In the genomic region with DNA sequence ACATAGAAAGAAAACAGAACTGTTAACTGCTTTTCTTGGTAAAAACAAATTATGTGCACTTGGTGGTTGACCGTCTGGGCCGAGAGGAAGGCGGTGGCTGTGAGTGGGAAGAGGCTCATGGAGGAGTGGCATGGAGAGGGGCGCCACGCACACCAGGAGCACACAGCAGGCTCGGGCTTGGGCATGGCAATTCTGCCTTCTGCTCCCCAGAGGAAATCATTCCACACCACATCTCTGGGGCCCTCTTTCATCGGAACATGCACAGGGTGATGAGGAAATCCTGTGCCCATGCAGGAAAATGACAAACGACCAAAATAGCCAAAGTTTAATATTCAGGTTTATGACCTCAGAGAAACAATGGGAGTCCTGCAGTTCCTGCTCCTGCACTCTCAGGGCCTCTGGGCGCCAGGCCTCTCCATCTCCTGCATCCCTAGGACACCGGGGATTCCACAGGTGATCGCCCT, we compare ENCODE assay signal across 23 cellular contexts. TPM values are rescaled to one million over a fixed set of nuclear protein-coding genes. Genes with fewer than 3 reads are reported as not detected.
DNase-seq lines count a peak whose midpoint lies in the region; ATAC-seq, FAIRE-seq and TF ChIP-seq lines count a peak whose summit lies in the region.
"Had no signal": no experiment of that assay in that cellular context is flagged by ENCODE, and none has a peak within 500 bp of the region (broad histone marks: within the 10 kb centered on the region; RNA-seq: fewer than 3 reads in every experiment).

No MANE protein-coding gene starts in this region.

- H3K27me3 ChIP-seq in endothelial cell of umbilical vein (ENCODE audit: control insufficient read depth in 2 of 2, insufficient read depth in 2 of 2, low read length in 2 of 2) (no peaks in the 10 kb centered on the region), trophoblast cell (ENCODE audit: insufficient read depth, low read length) (no peaks in the 10 kb centered on the region)
- H3K27me3 ChIP-seq: cardiac muscle cell, dorsolateral prefrontal cortex, gastrocnemius medialis, SJSA1, suprapubic skin had no signal

- no peak overlapping the region for H3K4me3 ChIP-seq in endothelial cell of umbilical vein (replicated peaks in 1 of 3; ENCODE audit: insufficient read depth in 1 of 3, low read depth in 1 of 3, low read length in 3 of 3)
- H3K4me3 ChIP-seq in trophoblast cell (ENCODE audit: low read depth, low read length): no peak overlapping the region
- H3K4me3 ChIP-seq: cardiac muscle cell, dorsolateral prefrontal cortex, gastrocnemius medialis, SJSA1, suprapubic skin had no signal

- H3K9me3 ChIP-seq in endothelial cell of umbilical vein (replicated peaks; ENCODE audit: control insufficient read depth, insufficient read depth, low read length): no peaks in the 10 kb centered on the region
- H3K9me3 ChIP-seq in trophoblast cell (ENCODE audit: insufficient read depth, low read depth, low read length): no peaks in the 10 kb centered on the region
- H3K9me3 ChIP-seq: gastrocnemius medialis, SJSA1, suprapubic skin had no signal

- H3K79me2 ChIP-seq in endothelial cell of umbilical vein (ENCODE audit: control insufficient read depth, insufficient read depth, low read length) (peaks cover 74% of the 10 kb centered on the region), trophoblast cell (ENCODE audit: control insufficient read depth, insufficient read depth, low read length, poor library complexity) (peaks cover 5% of the 10 kb centered on the region)

- H3K4me1 ChIP-seq in endothelial cell of umbilical vein (ENCODE audit: control insufficient read depth, extremely low read depth, insufficient read depth, low read length) (peaks cover 55% of the 10 kb centered on the region), trophoblast cell (ENCODE audit: control insufficient read depth in 1 of 2, insufficient read depth in 2 of 2, low read length in 2 of 2) (no peaks in the 10 kb centered on the region)
- H3K4me1 ChIP-seq: suprapubic skin had no signal

- H4K91ac ChIP-seq in trophoblast cell (ENCODE audit: low read depth, low read length): no peak overlapping the region

- H4K8ac ChIP-seq in trophoblast cell (ENCODE audit: low read depth, low read length): no peak overlapping the region

- H4K20me1 ChIP-seq in endothelial cell of umbilical vein (replicated peaks; ENCODE audit: control insufficient read depth, extremely low read depth, insufficient read depth, low read length): peaks cover 3% of the 10 kb centered on the region

- H3K27me3 Mint-ChIP-seq in CD14-positive monocyte (ENCODE audit: low read depth in 3 of 3): peaks cover 0 to 3% (median 2%) of the 10 kb centered on the region in 3 donors
- H3K27me3 Mint-ChIP-seq: CD4-positive, alpha-beta memory T cell had no signal

- peak overlapping the region; percentile 83 to 96 (median 90) for H3K27ac Mint-ChIP-seq in CD14-positive monocyte
- H3K27ac Mint-ChIP-seq: T-helper 1 cell treated with Interleukin-12 subunit alpha and Interleukin-12 subunit beta and Interleukin-4 antibody, amounts not matched to agents 30 μg/mL and 1 μg/mL, for 36 hours had no signal

- H2AFZ ChIP-seq in endothelial cell of umbilical vein (ENCODE audit: low read depth, low read length) (no peak overlapping the region), trophoblast cell (ENCODE audit: insufficient read depth, low read length, poor library complexity) (no peak overlapping the region)

- ATAC-seq in HG02588 (IDR thresholded peaks at IDR 0.05; ENCODE audit: unreplicated experiment) (no peak), HG03196 (IDR thresholded peaks at IDR 0.05; ENCODE audit: unreplicated experiment) (no peak)

- intact Hi-C loops in CD14-positive monocyte (cut with micrococcal nuclease): no loop called here
- intact Hi-C loops in endothelial cell of umbilical vein (cut with micrococcal nuclease): loop anchor here (1.0 to 2.0 kb wide), 3 partner anchors 25 to 482 kb away; partner anchors contain the start of gene MRPL44

- POLR2A ChIA-PET in endothelial cell of umbilical vein (lab: Charles Lee): no interaction called here

- H2BK12ac ChIP-seq in trophoblast cell (ENCODE audit: low read length): no peak overlapping the region

- H2AK5ac ChIP-seq in trophoblast cell (ENCODE audit: low read length): no peak overlapping the region

- peaks cover 83% of the 10 kb centered on the region for H3K4me1 Mint-ChIP-seq in CD14-positive monocyte

- no peak for TF ChIP-seq POLR2A in endothelial cell of umbilical vein (IDR thresholded peaks at IDR 0.05; ENCODE audit: low read depth, low read length)

- peaks cover 26 to 30% of the 10 kb centered on the region in 2 donors for H3K36me3 Mint-ChIP-seq in CD14-positive monocyte

- peak overlapping the region; percentile 67 for H3K27ac ChIP-seq in endothelial cell of umbilical vein (ENCODE audit: insufficient read depth, low read depth, low read length)
- H3K27ac ChIP-seq in trophoblast cell (ENCODE audit: low read depth, low read length): no peak overlapping the region
- H3K27ac ChIP-seq: cardiac muscle cell, gastrocnemius medialis, SJSA1, suprapubic skin, WERI-Rb-1 had no signal

- dilution Hi-C loops in endothelial cell of umbilical vein (cut with MboI; ENCODE audit: extremely low pct_ligation_motif_present, low sequenced_read_pairs): no loop called here

- H2BK120ac ChIP-seq in trophoblast cell (ENCODE audit: insufficient read depth, low read length, poor library complexity): no peak overlapping the region

- peak overlapping the region; percentile 59 for H3K18ac ChIP-seq in trophoblast cell (ENCODE audit: low read length)

- no peaks in the 10 kb centered on the region for H3K79me1 ChIP-seq in trophoblast cell (ENCODE audit: low read length)

- H3K14ac ChIP-seq in trophoblast cell (ENCODE audit: low read length): no peak overlapping the region

- CTCF ChIA-PET in endothelial cell of umbilical vein (lab: Charles Lee): no interaction called here

- no peak overlapping the region for H3K4ac ChIP-seq in trophoblast cell (ENCODE audit: low read depth, low read length)

- H3K9ac ChIP-seq in endothelial cell of umbilical vein (replicated peaks; ENCODE audit: extremely low read depth, insufficient read depth, low read length) (peak overlapping the region; percentile 19), trophoblast cell (ENCODE audit: low read length) (no peak overlapping the region)

- DNase-seq in CD14-positive monocyte (ENCODE audit: low spot score) (no peak), MV-4-11 (lab: John Stamatoyannopoulos, UW) (peak; percentile 78), endothelial cell of umbilical vein (ENCODE audit: low read depth, low spot score) (peak; percentile 82), trophoblast cell (peak in 1 of 2 donors; percentile 46), ecto neural progenitor cell (ENCODE audit: low spot score) (no peak)
- DNase-seq: activated CD8-positive, alpha-beta memory T cell treated with anti-CD3 and anti-CD28 coated beads, Interleukin-2, amount 50 U/mL, for 4 hours; activated effector memory CD4-positive, alpha-beta T cell treated with Interleukin-2 at 50 U/mL for 16 hours; CD4-positive, alpha-beta memory T cell; DMS153; dorsolateral prefrontal cortex; gastrocnemius medialis; NCI-H1436; NCI-H526; OCI-M1; WERI-Rb-1 had no signal

- no CpG with 5 or more reads among the region's 11 CpGs for WGBS in trophoblast cell (ENCODE audit: extremely low coverage, insufficient coverage, insufficient read length)

- BruUV-seq in endothelial cell of umbilical vein (replicated peaks; lab: Mats Ljungman, UMichigan): no TSS peak

- no peak overlapping the region for H4K12ac ChIP-seq in trophoblast cell (ENCODE audit: low read depth, low read length)

- H3K23ac ChIP-seq in trophoblast cell (ENCODE audit: low read length): no peak overlapping the region

- H2BK5ac ChIP-seq in trophoblast cell (ENCODE audit: low read depth, low read length, poor library complexity): no peak overlapping the region

- no peak for TF ChIP-seq CTCF in CD14-positive monocyte (IDR thresholded peaks at IDR 0.05)
- TF ChIP-seq CTCF in endothelial cell of umbilical vein (IDR thresholded peaks at IDR 0.05; ENCODE audit: extremely low read depth in 1 of 2, insufficient read depth in 1 of 2, low read depth in 1 of 2, low read length in 2 of 2): no peak

- H3K9me3 Mint-ChIP-seq in CD14-positive monocyte: peaks cover 0 to 2% (median 0%) of the 10 kb centered on the region in 7 donors
- H3K9me3 Mint-ChIP-seq: CD4-positive, alpha-beta memory T cell; T-helper 1 cell treated with Interleukin-12 subunit alpha and Interleukin-12 subunit beta and Interleukin-4 antibody, amounts not matched to agents 30 μg/mL and 1 μg/mL, for 36 hours had no signal

- H3K4me2 ChIP-seq in endothelial cell of umbilical vein (ENCODE audit: insufficient read depth, low read length) (peak overlapping the region; percentile 60), trophoblast cell (ENCODE audit: low read length) (no peak overlapping the region)

- H3K36me3 ChIP-seq in endothelial cell of umbilical vein (ENCODE audit: control insufficient read depth in 2 of 2, extremely low read depth in 1 of 2, insufficient read depth in 2 of 2, low read length in 2 of 2): peaks cover 3 to 5% of the 10 kb centered on the region in 2 experiments
- peaks cover 0 to 4% of the 10 kb centered on the region in 2 experiments for H3K36me3 ChIP-seq in trophoblast cell (ENCODE audit: control insufficient read depth in 1 of 2, insufficient read depth in 2 of 2, low read length in 2 of 2)
- H3K36me3 ChIP-seq: cardiac muscle cell, gastrocnemius medialis had no signal

- peak; percentile 90 for FAIRE-seq in endothelial cell of umbilical vein (lab: Jason Lieb, UNC)
- FAIRE-seq: G401.6, keratinocyte had no signal

- H3K9me1 ChIP-seq in endothelial cell of umbilical vein (replicated peaks; ENCODE audit: control insufficient read depth, extremely low read depth, insufficient read depth, low read length): no peaks in the 10 kb centered on the region

- peak overlapping the region; percentile 54 to 84 for H3K4me3 Mint-ChIP-seq in CD14-positive monocyte
- H3K4me3 Mint-ChIP-seq: CD4-positive, alpha-beta memory T cell; T-helper 1 cell treated with Interleukin-12 subunit alpha and Interleukin-12 subunit beta and Interleukin-4 antibody, amounts not matched to agents 30 μg/mL and 1 μg/mL, for 36 hours had no signal

RNA-seq across cellular contexts. Expression of gene WDFY1, which starts 26.4 kb away (rescaled TPM):
- polyA plus RNA-seq in CD14-positive monocyte (10 to 100 TPM; 31.7 to 40.7 TPM), endothelial cell of umbilical vein (48.9 and 54.7 TPM in 2 replicates)
- 66.0 and 68.7 TPM in 2 replicates for total RNA-seq in endothelial cell of umbilical vein
- 34.6 and 37.4 TPM in 2 replicates for polyA plus RNA-seq in endothelial cell of umbilical vein (2011; cell fraction: cytosol; rRNA removed)
- polyA plus RNA-seq in endothelial cell of umbilical vein (2011; cell fraction: nucleus; rRNA removed): 134 and 138 TPM in 2 replicates
- polyA plus RNA-seq in endothelial cell of umbilical vein (2012): 65.7 and 67.9 TPM in 2 replicates
- 390 and 408 TPM in 2 replicates for polyA minus RNA-seq in endothelial cell of umbilical vein
- 12.9 TPM for polyA minus RNA-seq in endothelial cell of umbilical vein (2011; cell fraction: cytosol; rRNA and poly(A)+ RNA removed)
- polyA minus RNA-seq in endothelial cell of umbilical vein (2011; cell fraction: nucleus; rRNA and poly(A)+ RNA removed): 164 and 166 TPM in 2 replicates
- polyA plus RNA-seq in trophoblast cell (2013): 27.3 and 28.3 TPM in 2 replicates

RNA-seq across cellular contexts. Expression of gene MRPL44, which starts 38.6 kb away (rescaled TPM):
- polyA plus RNA-seq in CD14-positive monocyte (10 to 100 TPM; 25.7 to 28.4 TPM), endothelial cell of umbilical vein (17.1 and 19.2 TPM in 2 replicates)
- 27.7 and 31.5 TPM in 2 replicates for total RNA-seq in endothelial cell of umbilical vein
- 19.0 and 19.7 TPM in 2 replicates for polyA plus RNA-seq in endothelial cell of umbilical vein (2011; cell fraction: cytosol; rRNA removed)
- polyA plus RNA-seq in endothelial cell of umbilical vein (2011; cell fraction: nucleus; rRNA removed): 9.5 and 10.3 TPM in 2 replicates
- 24.2 and 27.9 TPM in 2 replicates for polyA plus RNA-seq in endothelial cell of umbilical vein (2012)
- polyA minus RNA-seq in endothelial cell of umbilical vein: 6.6 and 6.7 TPM in 2 replicates
- polyA minus RNA-seq in endothelial cell of umbilical vein (2011; cell fraction: cytosol; rRNA and poly(A)+ RNA removed): 14.2 TPM
- polyA minus RNA-seq in endothelial cell of umbilical vein (2011; cell fraction: nucleus; rRNA and poly(A)+ RNA removed): 6.2 and 8.1 TPM in 2 replicates
- polyA plus RNA-seq in trophoblast cell (2013): 28.2 and 28.9 TPM in 2 replicates

Comparison
In these comparisons a context has a peak if more than half of its experiments do, and no peak if none do; other contexts are left out.
1. DNase-seq: peak in MV-4-11 (single experiment) and endothelial cell of umbilical vein (single experiment); none in CD14-positive monocyte (single experiment) and ecto neural progenitor cell (single experiment).